27 cellular contexts compared by ENCODE assay signal in the genomic region with DNA sequence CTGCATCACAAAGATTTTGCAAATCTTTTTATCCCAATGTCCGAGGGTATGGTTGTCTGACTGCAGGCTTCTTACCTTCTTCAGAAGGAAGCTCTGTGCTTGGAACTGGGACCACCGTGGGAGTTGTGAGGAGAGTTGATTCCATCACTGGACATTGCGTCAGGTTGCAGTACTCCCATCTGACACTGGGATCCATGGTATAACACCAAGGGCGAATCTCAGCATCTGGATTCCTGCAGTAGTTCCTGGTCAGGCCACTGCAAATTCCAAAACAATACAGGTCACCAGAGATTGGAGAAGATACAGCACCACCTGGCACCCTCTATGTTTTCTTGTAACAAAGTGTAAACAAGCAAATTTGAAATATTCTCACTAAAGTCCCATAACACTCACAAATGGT.
"Had no signal": no experiment of that assay in that cellular context is flagged by ENCODE, and none has a peak within 500 bp of the region (broad histone marks: within the 10 kb centered on the region; RNA-seq: fewer than 3 reads in every experiment).

No MANE protein-coding gene starts in this region.

- H3K9me3 ChIP-seq: suprapubic skin, testis, thyroid gland, tibial artery, tibial nerve, transverse colon, upper lobe of right lung, uterus, vagina had no signal

- H3K27me3 ChIP-seq: stomach, suprapubic skin, testis, thyroid gland, tibial artery, tibial nerve, transverse colon, upper lobe of left lung, upper lobe of right lung, uterus, vagina had no signal

- H3K4me3 ChIP-seq: stomach, suprapubic skin, testis, thoracic aorta, thyroid gland, tibial artery, tibial nerve, transverse colon, upper lobe of left lung, upper lobe of right lung, uterus, vagina had no signal

- H3K36me3 ChIP-seq: stomach, suprapubic skin, thoracic aorta, thyroid gland, tibial artery, tibial nerve, transverse colon, upper lobe of left lung, upper lobe of right lung, uterus, vagina had no signal

- DNase-seq: stimulated activated CD4-positive, alpha-beta T cell treated with anti-CD3 and anti-CD28 coated beads, Interleukin-2, amount 100 ng/mL, for 48 hours; stimulated activated CD4-positive, alpha-beta T cell treated with anti-CD3 and anti-CD28 coated beads, Interleukin-4, amount 100 ng/mL, for 1 hour; stimulated activated CD4-positive, alpha-beta T cell treated with anti-CD3 and anti-CD28 coated beads, Interleukin-4, amount 100 ng/mL, for 24 hours; stimulated activated CD4-positive, alpha-beta T cell treated with anti-CD3 and anti-CD28 coated beads, Interleukin-4, amount 100 ng/mL, for 4 hours; stimulated activated CD8-positive, alpha-beta memory T cell treated with anti-CD3 and anti-CD28 coated beads, Interleukin-4, amount 100 ng/mL, for 48 hours; stimulated activated naive B cell treated with anti-CD40 and anti-IgM and Interleukin-4, amounts not matched to agents 10 μg/mL and 1 μg/mL and 100 μg/mL, for 72 hours; stimulated activated naive CD4-positive, alpha-beta T cell; stimulated activated naive CD4-positive, alpha-beta T cell treated with Interleukin-2 at 50 U/mL for 16 hours; stimulated activated naive CD8-positive, alpha-beta T cell treated with anti-CD3 and anti-CD28 coated beads, Interleukin-15, amount 100 ng/mL, for 72 hours; stimulated activated naive CD8-positive, alpha-beta T cell treated with anti-CD3 and anti-CD28 coated beads, Interleukin-15, Interleukin-2, amounts not matched to agents 100 U/mL and 50 U/mL, for 24 hours; stomach; substantia nigra; testis; thyroid gland; tibial artery; transverse colon; trophoblast cell; upper lobe of left lung; upper lobe of right lung; uterus had no signal

- ATAC-seq: stimulated activated effector memory CD8-positive, alpha-beta T cell treated with anti-CD3 and anti-CD28 coated beads, Interleukin-12 subunit alpha, Interleukin-12 subunit beta, amount 100 ng/mL, for 72 hours; stimulated activated memory B cell treated with anti-CD40 and anti-IgM and Interleukin-4, amounts not matched to agents 10 μg/mL and 1 μg/mL and 100 μg/mL, for 72 hours; stimulated activated naive B cell treated with anti-CD40 and anti-IgM and Interleukin-4, amounts not matched to agents 10 μg/mL and 1 μg/mL and 100 μg/mL, for 72 hours; stimulated activated naive CD8-positive, alpha-beta T cell treated with anti-CD3 and anti-CD28 coated beads, Interleukin-15, amount 100 ng/mL, for 72 hours; stimulated activated naive CD8-positive, alpha-beta T cell treated with anti-CD3 and anti-CD28 coated beads, Interleukin-15, Interleukin-2, amounts not matched to agents 100 U/mL and 50 U/mL, for 24 hours; upper lobe of right lung had no signal

- H3K27ac ChIP-seq: stomach, suprapubic skin, testis, thoracic aorta, thyroid gland, tibial artery, tibial nerve, transverse colon, upper lobe of left lung, upper lobe of right lung, uterus, vagina had no signal

- FAIRE-seq: urothelium cell line had no signal

- H3K4me1 ChIP-seq: stomach, suprapubic skin, testis, thyroid gland, tibial artery, tibial nerve, transverse colon, upper lobe of left lung, upper lobe of right lung, uterus, vagina had no signal
